ENCODE assay signal across 8 cellular contexts in the genomic region with DNA sequence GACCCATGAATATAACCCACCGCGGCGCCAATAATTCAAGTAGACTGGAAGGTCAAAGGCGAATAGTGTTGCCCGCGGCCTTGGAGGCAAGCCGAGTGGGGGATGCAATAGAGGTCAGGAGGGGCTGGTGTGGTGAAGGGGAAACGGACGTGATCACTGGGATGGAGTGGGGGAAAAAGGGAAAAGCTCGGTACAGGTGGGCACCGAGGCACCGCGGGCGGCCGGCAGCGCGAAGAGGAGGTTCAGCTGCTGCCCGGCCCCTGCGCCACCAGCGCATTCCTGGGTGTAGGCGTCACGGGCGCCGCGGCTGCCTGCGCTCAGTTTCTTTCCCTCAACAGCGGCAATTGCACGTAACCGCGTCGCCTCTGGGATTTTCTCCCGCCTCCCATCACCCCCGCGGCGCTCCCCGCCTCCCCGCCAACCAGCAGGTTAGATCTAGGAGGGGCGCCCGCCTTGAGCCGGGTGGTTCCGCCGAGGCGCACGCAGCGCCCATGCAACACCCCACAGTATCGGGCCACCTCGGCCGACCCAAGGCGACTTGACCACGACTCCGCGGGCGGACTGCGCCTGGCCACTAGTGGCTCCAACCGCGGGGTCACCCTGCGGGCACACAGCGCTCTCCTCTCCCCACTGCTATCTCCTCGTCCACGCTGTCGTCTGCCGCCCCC. TPM values are rescaled to one million over a fixed set of nuclear protein-coding genes. Genes with fewer than 3 reads are reported as not detected.
DNase-seq lines count a peak whose midpoint lies in the region; ATAC-seq, FAIRE-seq and TF ChIP-seq lines count a peak whose summit lies in the region.

No MANE protein-coding gene starts in this region.

- DNase-seq in ELR (ENCODE audit: low read depth) (peak; percentile 88), NCI-H1694 treated with DMSO at 0.1 percent for 48 hours (lab: John Stamatoyannopoulos, UW) (peak; percentile 47), astrocyte (ENCODE audit: low read depth) (peak; percentile 79), hypothalamus (lab: John Stamatoyannopoulos, UW) (peak in 28 of 51 donors; percentile 2 to 64 (median 32)), sciatic nerve (ENCODE audit: low spot score) (peak; percentile 85), NK-92 (lab: John Stamatoyannopoulos, UW; ENCODE audit: unreplicated experiment) (no peak), NAMALWA (ENCODE audit: low spot score) (no peak), SIG-M5 (lab: John Stamatoyannopoulos, UW) (no peak)

- no peaks in the 10 kb centered on the region for H3K9me3 Mint-ChIP-seq in astrocyte (ENCODE audit: unreplicated experiment)

- ATAC-seq in sciatic nerve, result peak; percentile 76

- intact Hi-C loops in sciatic nerve (cut with DNase I), result no loop called here

- H3K36me3 ChIP-seq in astrocyte (ENCODE audit: insufficient read depth, low read length), result peaks cover 3% of the 10 kb centered on the region

- peak overlapping the region; percentile 100 for H3K27ac Mint-ChIP-seq in astrocyte (ENCODE audit: unreplicated experiment)

- H3K27ac ChIP-seq in astrocyte (ENCODE audit: low read depth, low read length), result peak overlapping the region; percentile 98

- peak overlapping the region; percentile 100 for H3K9ac ChIP-seq in astrocyte (ENCODE audit: low read length)

- H3K4me2 ChIP-seq in astrocyte (ENCODE audit: low read length), result peak overlapping the region; percentile 90

- H3K27me3 ChIP-seq in astrocyte (ENCODE audit: insufficient read depth, low read length), result no peaks in the 10 kb centered on the region

- FAIRE-seq in astrocyte (lab: Jason Lieb, UNC), result no peak

- peaks cover 7% of the 10 kb centered on the region for H3K36me3 Mint-ChIP-seq in astrocyte (ENCODE audit: low read depth, unreplicated experiment)

- no peaks in the 10 kb centered on the region for H3K9me3 ChIP-seq in astrocyte (ENCODE audit: insufficient read depth, low read depth, low read length)

- peaks cover 54% of the 10 kb centered on the region for H4K20me1 ChIP-seq in astrocyte (ENCODE audit: insufficient read depth, low read length)

- no peak overlapping the region for H2AFZ ChIP-seq in astrocyte (ENCODE audit: low read depth, low read length)

- no peak for TF ChIP-seq CTCF in astrocyte (IDR thresholded peaks at IDR 0.05; ENCODE audit: insufficient read depth, low read depth, low read length)

- H3K27me3 Mint-ChIP-seq in astrocyte (ENCODE audit: low read depth, unreplicated experiment), result no peaks in the 10 kb centered on the region

- peaks cover 61% of the 10 kb centered on the region for H3K79me2 ChIP-seq in astrocyte (ENCODE audit: insufficient read depth, low read length)

- H3K4me3 Mint-ChIP-seq in astrocyte (ENCODE audit: unreplicated experiment), result peak overlapping the region; percentile 95

- peak overlapping the region; percentile 100 for H3K4me3 ChIP-seq in astrocyte (ENCODE audit: insufficient read depth, low read depth, low read length)

- peaks cover 31% of the 10 kb centered on the region for H3K4me1 Mint-ChIP-seq in astrocyte (ENCODE audit: low read depth, unreplicated experiment)

- H3K4me1 ChIP-seq in astrocyte (ENCODE audit: insufficient read depth, low read length), result peaks cover 30% of the 10 kb centered on the region

RNA-seq across cellular contexts. Expression of gene RND3, which starts 1.5 kb away (rescaled TPM):
- total RNA-seq in astrocyte (92.0 and 117 TPM in 2 replicates), sciatic nerve (56.9 TPM)

Comparison
In these comparisons a context has a peak if more than half of its experiments do, and no peak if none do; other contexts are left out.
1. DNase-seq: peak in ELR (single experiment), NCI-H1694 treated with DMSO at 0.1 percent for 48 hours (single experiment), astrocyte (single experiment), hypothalamus (28 of 51) and sciatic nerve (single experiment); none in NK-92 (single experiment), NAMALWA (single experiment) and SIG-M5 (single experiment).